8 cellular contexts compared by ENCODE assay signal in genomic region chr2:54945401-54946219, GRCh38.
DNase-seq lines count a peak whose midpoint lies in the region; ATAC-seq and TF ChIP-seq lines count a peak whose summit lies in the region.

No MANE protein-coding gene starts in this region.

- H3K4me1 Mint-ChIP-seq in CD4-positive, alpha-beta memory T cell, result peaks cover 3 to 11% (median 5%) of the 10 kb centered on the region in 4 donors
- peaks cover 4% of the 10 kb centered on the region for H3K4me1 Mint-ChIP-seq in activated T-helper 17 cell treated with anti-CD3 and anti-CD28 coated beads, Interleukin-2, amount 50 U/mL, for 72 hours

- H3K9me3 ChIP-seq in CD4-positive, alpha-beta memory T cell (ENCODE audit: control insufficient read depth in 1 of 2, low read length in 2 of 2), result no peaks in the 10 kb centered on the region
- H3K9me3 ChIP-seq in right atrium auricular region (no peaks in the 10 kb centered on the region), OCI-LY7 (ENCODE audit: low read length) (no peaks in the 10 kb centered on the region)

- H3K36me3 ChIP-seq in CD4-positive, alpha-beta memory T cell (ENCODE audit: insufficient read depth, low read length), result no peaks in the 10 kb centered on the region
- H3K36me3 ChIP-seq in right atrium auricular region, result no peaks in the 10 kb centered on the region
- H3K36me3 ChIP-seq in OCI-LY7 (ENCODE audit: insufficient read depth, low read length), result peaks cover 95% of the 10 kb centered on the region

- H2AFZ ChIP-seq in OCI-LY7 (ENCODE audit: low read length), result no peak overlapping the region

- H3K27ac Mint-ChIP-seq in CD4-positive, alpha-beta memory T cell, result peak overlapping the region in 6 of 7 donors; percentile 25 to 86 (median 71)
- H3K27ac Mint-ChIP-seq in activated T-helper 17 cell treated with anti-CD3 and anti-CD28 coated beads, Interleukin-2, amount 50 U/mL, for 72 hours, result peak overlapping the region; percentile 20

- no peak overlapping the region for H3K4me3 Mint-ChIP-seq in CD4-positive, alpha-beta memory T cell
- H3K4me3 Mint-ChIP-seq in activated T-helper 17 cell treated with anti-CD3 and anti-CD28 coated beads, Interleukin-2, amount 50 U/mL, for 72 hours, result no peak overlapping the region

- no peaks in the 10 kb centered on the region for H3K9me3 Mint-ChIP-seq in CD4-positive, alpha-beta memory T cell
- H3K9me3 Mint-ChIP-seq in activated T-helper 17 cell treated with anti-CD3 and anti-CD28 coated beads, Interleukin-2, amount 50 U/mL, for 72 hours, result no peaks in the 10 kb centered on the region

- no peaks in the 10 kb centered on the region for H3K27me3 ChIP-seq in CD4-positive, alpha-beta memory T cell (ENCODE audit: insufficient read depth, low read length)
- H3K27me3 ChIP-seq in right atrium auricular region, result no peaks in the 10 kb centered on the region

- H3K9me2 ChIP-seq in OCI-LY7 (ENCODE audit: insufficient read depth, low read length), result no peaks in the 10 kb centered on the region

- no peak for DNase-seq in CD4-positive, alpha-beta memory T cell
- peak; percentile 40 for DNase-seq in GOT3 (lab: John Stamatoyannopoulos, UW)
- peak; percentile 87 for DNase-seq in right atrium auricular region (ENCODE audit: low spot score)
- DNase-seq in superior temporal gyrus (ENCODE audit: extremely low spot score), result peak; percentile 74
- DNase-seq in cerebellar nuclear complex (lab: John Stamatoyannopoulos, UW), result no peak
- no peak for DNase-seq in OCI-LY7 (ENCODE audit: low spot score)

- H3K79me2 ChIP-seq in OCI-LY7 (ENCODE audit: insufficient read depth, low read depth, low read length), result no peaks in the 10 kb centered on the region

- TF ChIP-seq CTCF in right atrium auricular region (IDR thresholded peaks at IDR 0.05) (no peak), OCI-LY7 (conservative IDR thresholded peaks at IDR 0.05; ENCODE audit: low read length) (no peak)

- no peak overlapping the region for H3K4me3 ChIP-seq in CD4-positive, alpha-beta memory T cell (ENCODE audit: low read length in 2 of 2)
- H3K4me3 ChIP-seq in right atrium auricular region, result no peak overlapping the region
- no peak overlapping the region for H3K4me3 ChIP-seq in OCI-LY7 (ENCODE audit: low read depth, low read length, poor library complexity, severe bottlenecking)

- ATAC-seq in activated T-helper 17 cell treated with anti-CD3 and anti-CD28 coated beads, Interleukin-2, amount 50 U/mL, for 72 hours (replicated peaks), result peak; percentile 79
- no peak for ATAC-seq in GM21528 (IDR thresholded peaks at IDR 0.05; ENCODE audit: low FRiP score, unreplicated experiment)

- H3K4me2 ChIP-seq in OCI-LY7 (ENCODE audit: low read length), result no peak overlapping the region

- BruUV-seq in OCI-LY7 (replicated peaks; lab: Mats Ljungman, UMichigan), result no TSS peak

- no peak overlapping the region for H3K27ac ChIP-seq in CD4-positive, alpha-beta memory T cell (ENCODE audit: low read depth, low read length)
- H3K27ac ChIP-seq in right atrium auricular region (peak overlapping the region; percentile 41 to 45), OCI-LY7 (ENCODE audit: low read depth, low read length, poor library complexity, severe bottlenecking) (no peak overlapping the region)

- POLR2A ChIA-PET in CD4-positive, alpha-beta memory T cell (lab: Charles Lee; ENCODE audit: partially characterized antibody), result no interaction called here
- POLR2A ChIA-PET in OCI-LY7 (lab: Charles Lee), result no interaction called here

- H4K20me1 ChIP-seq in OCI-LY7 (ENCODE audit: insufficient read depth, low read length), result no peaks in the 10 kb centered on the region

- intact Hi-C loops in CD4-positive, alpha-beta memory T cell (cut with micrococcal nuclease), result no loop called here
- intact Hi-C loops in OCI-LY7 (cut with micrococcal nuclease; ENCODE audit: unreplicated experiment), result no loop called here

- H3K4me1 ChIP-seq in CD4-positive, alpha-beta memory T cell (ENCODE audit: insufficient read depth, low read length), result peaks cover 22% of the 10 kb centered on the region
- H3K4me1 ChIP-seq in right atrium auricular region (peaks cover 0 to 9% of the 10 kb centered on the region in 2 donors), OCI-LY7 (ENCODE audit: insufficient read depth, low read length, poor library complexity, severe bottlenecking) (no peaks in the 10 kb centered on the region)

- CTCF ChIA-PET in CD4-positive, alpha-beta memory T cell (lab: Charles Lee; ENCODE audit: partially characterized antibody), result interaction anchor here (0.9 to 1.5 kb wide), 2 partner anchors 46 to 188 kb away, joined by 3 read pairs; no protein-coding TSS in a partner anchor
- CTCF ChIA-PET in OCI-LY7 (lab: Charles Lee; ENCODE audit: unreplicated experiment), result no interaction called here

- no peaks in the 10 kb centered on the region for H3K27me3 Mint-ChIP-seq in CD4-positive, alpha-beta memory T cell
- peaks cover 6% of the 10 kb centered on the region for H3K27me3 Mint-ChIP-seq in activated T-helper 17 cell treated with anti-CD3 and anti-CD28 coated beads, Interleukin-2, amount 50 U/mL, for 72 hours

- no peaks in the 10 kb centered on the region for H3K36me3 Mint-ChIP-seq in CD4-positive, alpha-beta memory T cell
- H3K36me3 Mint-ChIP-seq in activated T-helper 17 cell treated with anti-CD3 and anti-CD28 coated beads, Interleukin-2, amount 50 U/mL, for 72 hours (ENCODE audit: low read depth), result no peaks in the 10 kb centered on the region

Comparison
In these comparisons a context has a peak if more than half of its experiments do, and no peak if none do; other contexts are left out.
1. DNase-seq: peak in GOT3 (single experiment), right atrium auricular region (single experiment) and superior temporal gyrus (single experiment); none in CD4-positive, alpha-beta memory T cell (0 of 5), cerebellar nuclear complex (0 of 2) and OCI-LY7 (single experiment).
2. H3K27ac ChIP-seq: peak in right atrium auricular region (2 of 2); none in CD4-positive, alpha-beta memory T cell (single experiment) and OCI-LY7 (single experiment).